In the genomic region with DNA sequence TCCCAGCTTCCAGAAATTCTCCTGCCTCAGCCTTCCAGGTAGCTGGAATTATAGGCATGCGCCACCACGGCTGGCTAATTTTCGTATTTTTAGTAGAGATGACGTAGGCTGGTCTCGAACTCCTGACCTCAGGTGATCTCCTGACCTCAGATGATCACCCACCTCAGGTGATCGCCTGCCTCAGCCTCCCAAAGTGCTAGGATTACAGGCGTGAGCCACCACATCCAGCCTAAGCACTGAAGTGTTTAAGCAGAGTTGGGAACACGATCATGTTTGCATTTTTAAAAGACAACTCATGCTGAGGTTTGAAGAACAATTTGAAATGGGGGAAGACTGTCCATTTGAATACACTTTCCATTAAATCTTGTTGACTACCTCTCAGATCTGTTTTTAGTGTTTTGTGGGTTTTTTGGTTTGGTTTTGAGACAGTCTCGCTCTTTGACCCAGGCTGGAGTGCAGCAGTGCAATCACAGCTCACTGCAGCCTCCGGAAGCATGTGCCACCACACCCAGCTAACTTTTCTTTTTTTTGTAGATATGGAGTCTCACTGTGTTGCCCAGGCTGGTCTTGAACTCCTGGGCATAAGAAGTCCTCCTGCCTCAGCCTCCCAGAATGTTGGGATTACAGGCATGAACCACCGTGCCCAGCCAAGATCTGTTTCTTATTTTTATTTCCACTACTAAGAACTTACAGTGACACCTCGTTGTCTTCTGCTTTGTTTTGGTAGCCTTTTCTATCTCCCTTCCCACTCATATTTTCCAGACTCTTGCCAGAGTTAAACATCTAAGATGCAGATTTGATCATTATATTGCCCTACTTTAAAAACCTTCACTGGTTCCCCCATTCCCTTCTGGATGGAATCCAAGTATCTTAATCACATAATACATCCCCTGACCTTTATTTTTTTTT, we compare ENCODE assay signal across 9 cellular contexts. TPM values are rescaled to one million over a fixed set of nuclear protein-coding genes. Genes with fewer than 3 reads are reported as not detected.
A peak's percentile ranks its signal among the peaks of the same experiment; 100 is the strongest.
DNase-seq lines count a peak whose midpoint lies in the region; ATAC-seq lines count a peak whose summit lies in the region.
"Had no signal": no experiment of that assay in that cellular context is flagged by ENCODE, and none has a peak within 500 bp of the region (broad histone marks: within the 10 kb centered on the region; RNA-seq: fewer than 3 reads in every experiment).

No MANE protein-coding gene starts in this region.

- peaks cover 18 to 43% (median 29%) of the 10 kb centered on the region in 10 experiments for H3K4me1 ChIP-seq in BLaER1 treated with 17β-estradiol and CSF1 and Interleukin-3, amounts not matched to agents 10 nM and 100 nM

- H3K4me1 Mint-ChIP-seq in activated T-helper 17 cell treated with anti-CD3 and anti-CD28 coated beads, Interleukin-2, amount 50 U/mL, for 72 hours = peaks cover 39% of the 10 kb centered on the region

- H3K36me3 Mint-ChIP-seq in activated T-helper 17 cell treated with anti-CD3 and anti-CD28 coated beads, Interleukin-2, amount 50 U/mL, for 72 hours (ENCODE audit: low read depth) = peaks cover 85% of the 10 kb centered on the region

- peak overlapping the region; percentile 82 for H3K27ac Mint-ChIP-seq in activated T-helper 17 cell treated with anti-CD3 and anti-CD28 coated beads, Interleukin-2, amount 50 U/mL, for 72 hours

- peak overlapping the region in 2 of 11 experiments; percentile 8 to 9; a peak in 3 of 22 replicates for H3K9ac ChIP-seq in BLaER1 treated with 17β-estradiol and CSF1 and Interleukin-3, amounts not matched to agents 10 nM and 100 nM

- peak overlapping the region; percentile 64 for H3K4me3 Mint-ChIP-seq in activated T-helper 17 cell treated with anti-CD3 and anti-CD28 coated beads, Interleukin-2, amount 50 U/mL, for 72 hours

- H3K36me3 ChIP-seq in BLaER1 treated with 17β-estradiol and CSF1 and Interleukin-3, amounts not matched to agents 10 nM and 100 nM = peaks cover 0 to 37% (median 3%) of the 10 kb centered on the region in 11 experiments; a peak in 7 of 22 replicates

- no peaks in the 10 kb centered on the region for H3K27me3 ChIP-seq in BLaER1 treated with 17β-estradiol and CSF1 and Interleukin-3, amounts not matched to agents 10 nM and 100 nM

- H3K9me3 ChIP-seq in BLaER1 treated with 17β-estradiol and CSF1 and Interleukin-3, amounts not matched to agents 10 nM and 100 nM (replicated peaks in 1 of 11) = no peaks in the 10 kb centered on the region

- no peak overlapping the region for H3K4me3 ChIP-seq in BLaER1 treated with 17β-estradiol and CSF1 and Interleukin-3, amounts not matched to agents 10 nM and 100 nM

- H4K20me1 ChIP-seq in BLaER1 treated with 17β-estradiol and CSF1 and Interleukin-3, amounts not matched to agents 10 nM and 100 nM = no peaks in the 10 kb centered on the region; a peak in 1 of 22 replicates

- H3K27ac ChIP-seq in BLaER1 treated with 17β-estradiol and CSF1 and Interleukin-3, amounts not matched to agents 10 nM and 100 nM = peak overlapping the region in 7 of 11 experiments; percentile 22 to 47 (median 38); a peak in 11 of 22 replicates

- H3K4me2 ChIP-seq in BLaER1 treated with 17β-estradiol and CSF1 and Interleukin-3, amounts not matched to agents 10 nM and 100 nM = peak overlapping the region; percentile 32 to 68 (median 50); a peak in 21 of 22 replicates

- DNase-seq in DMS79 treated with DMSO at 0.1 percent for 48 hours (lab: John Stamatoyannopoulos, UW) (no peak), dermis blood vessel endothelial cell (no peak), HuH-7 (ENCODE audit: low spot score) (no peak), medulla oblongata (ENCODE audit: extremely low spot score) (no peak)

- H3K9me3 Mint-ChIP-seq in activated T-helper 17 cell treated with anti-CD3 and anti-CD28 coated beads, Interleukin-2, amount 50 U/mL, for 72 hours = no peaks in the 10 kb centered on the region

- peak; percentile 93 for ATAC-seq in GM19397 (IDR thresholded peaks at IDR 0.05; ENCODE audit: unreplicated experiment)
- ATAC-seq in HG03175 (IDR thresholded peaks at IDR 0.05; ENCODE audit: unreplicated experiment) = peak; percentile 97
- peak; percentile 97 for ATAC-seq in activated T-helper 17 cell treated with anti-CD3 and anti-CD28 coated beads, Interleukin-2, amount 50 U/mL, for 72 hours (replicated peaks)

- no peaks in the 10 kb centered on the region for H3K27me3 Mint-ChIP-seq in activated T-helper 17 cell treated with anti-CD3 and anti-CD28 coated beads, Interleukin-2, amount 50 U/mL, for 72 hours

RNA-seq across cellular contexts. Expression of gene CASP8AP2, which starts 5.5 kb away (rescaled TPM):
- total RNA-seq in activated T-helper 17 cell treated with anti-CD3 and anti-CD28 coated beads, Interleukin-2, amount 50 U/mL, for 72 hours = 10 to 100 TPM; 20.4 to 25.6 TPM
- total RNA-seq in dermis blood vessel endothelial cell = 17.4 and 21.1 TPM in 2 replicates

RNA-seq across cellular contexts. Expression of gene MDN1, which starts 15.5 kb away (rescaled TPM):
- total RNA-seq in activated T-helper 17 cell treated with anti-CD3 and anti-CD28 coated beads, Interleukin-2, amount 50 U/mL, for 72 hours = 10 to 100 TPM; 54.0 to 66.6 TPM
- 28.2 and 35.8 TPM in 2 replicates for total RNA-seq in dermis blood vessel endothelial cell

RNA-seq across cellular contexts. Expression of gene GJA10, which starts 59.1 kb away (rescaled TPM):
- total RNA-seq in activated T-helper 17 cell treated with anti-CD3 and anti-CD28 coated beads, Interleukin-2, amount 50 U/mL, for 72 hours = not detected
- total RNA-seq in dermis blood vessel endothelial cell = not detected in 2 replicates
- total RNA-seq: lung microvascular endothelial cell had no signal
